8 cellular contexts compared by ENCODE assay signal in the genomic region with DNA sequence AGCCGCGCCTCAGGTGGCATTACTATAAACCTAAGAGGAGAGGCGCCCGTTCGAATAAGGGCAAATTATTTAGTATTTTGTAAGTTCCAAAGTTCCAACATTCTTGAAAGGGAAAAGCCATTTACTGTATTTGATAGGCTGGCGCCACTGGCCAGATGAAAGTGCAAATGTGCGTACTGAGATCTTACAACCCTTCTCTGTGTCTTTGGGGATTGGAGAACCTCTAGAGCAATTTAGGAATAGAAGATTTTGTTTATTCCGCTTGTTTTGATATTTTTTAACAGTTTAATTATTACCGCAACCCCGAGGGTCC. TPM values are rescaled to one million over a fixed set of nuclear protein-coding genes. Genes with fewer than 3 reads are reported as not detected.
DNase-seq lines count a peak whose midpoint lies in the region; ATAC-seq and TF ChIP-seq lines count a peak whose summit lies in the region.

No MANE protein-coding gene starts in this region.

- no peak for DNase-seq in HEK293T (ENCODE audit: extremely low spot score)
- DNase-seq in activated T-helper 2 cell treated with anti-CD3 and anti-CD28 coated beads, Interferon-gamma antibody, Interleukin-2, Interleukin-4, amounts not matched to agents 10 μg/mL and 5 μg/mL and 100 μg/mL, durations not matched to agents 14 hours and 24 hours and 36 hours (ENCODE audit: low spot score), result no peak
- no peak for DNase-seq in spleen
- no peak for DNase-seq in NCI-H446 treated with DMSO at 0.1 percent for 48 hours (lab: John Stamatoyannopoulos, UW)
- no peak for DNase-seq in NOMO-1 (lab: John Stamatoyannopoulos, UW; ENCODE audit: unreplicated experiment in 2 of 2)

- H3K36me3 ChIP-seq in iPS-18a (ENCODE audit: control insufficient read depth, low read depth, low read length) (peaks cover 3% of the 10 kb centered on the region), spleen (no peaks in the 10 kb centered on the region)

- CTCF ChIA-PET in HEK293T (lab: Yijun Ruan, JAX), result interaction anchor here (0.6 to 1.0 kb wide), 2 partner anchors 103 to 104 kb away, joined by 3 read pairs; no protein-coding TSS in a partner anchor

- H3K27me3 Mint-ChIP-seq in activated T-helper 2 cell treated with anti-CD3 and anti-CD28 coated beads, Interferon-gamma antibody, Interleukin-2, Interleukin-4, amounts not matched to agents 10 μg/mL and 5 μg/mL and 100 μg/mL, durations not matched to agents 14 hours and 24 hours and 36 hours (ENCODE audit: low read depth), result peaks cover 29% of the 10 kb centered on the region

- peak overlapping the region; percentile 66 for H3K9ac ChIP-seq in iPS-18a (ENCODE audit: low read length)

- intact Hi-C loops in activated T-helper 2 cell treated with anti-CD3 and anti-CD28 coated beads, Interferon-gamma antibody, Interleukin-2, Interleukin-4, amounts not matched to agents 10 μg/mL and 5 μg/mL and 100 μg/mL, durations not matched to agents 14 hours and 24 hours and 36 hours (cut with micrococcal nuclease), result loop anchor here (1.0 to 2.0 kb wide), 2 partner anchors 61 to 90 kb away; partner anchors contain the start of genes LAPTM4A and TTC32
- intact Hi-C loops in spleen (cut with DNase I; ENCODE audit: low total_unique reads), result no loop called here

- no peak for ATAC-seq in GM19455 (IDR thresholded peaks at IDR 0.05; ENCODE audit: unreplicated experiment)
- ATAC-seq in GM18519 (IDR thresholded peaks at IDR 0.05; ENCODE audit: low FRiP score, unreplicated experiment), result no peak

- H3K4me3 Mint-ChIP-seq in activated T-helper 2 cell treated with anti-CD3 and anti-CD28 coated beads, Interferon-gamma antibody, Interleukin-2, Interleukin-4, amounts not matched to agents 10 μg/mL and 5 μg/mL and 100 μg/mL, durations not matched to agents 14 hours and 24 hours and 36 hours (ENCODE audit: low read depth), result peak overlapping the region; percentile 87

- H3K27ac Mint-ChIP-seq in activated T-helper 2 cell treated with anti-CD3 and anti-CD28 coated beads, Interferon-gamma antibody, Interleukin-2, Interleukin-4, amounts not matched to agents 10 μg/mL and 5 μg/mL and 100 μg/mL, durations not matched to agents 14 hours and 24 hours and 36 hours, result no peak overlapping the region

- H3K27ac ChIP-seq in iPS-18a (ENCODE audit: low read length), result peak overlapping the region; percentile 42
- H3K27ac ChIP-seq in spleen, result peak overlapping the region in 7 of 8 donors; percentile 24 to 81 (median 63)

- no peak for TF ChIP-seq POLR2A in spleen (IDR thresholded peaks at IDR 0.05)

- peaks cover 19% of the 10 kb centered on the region for H3K4me1 ChIP-seq in iPS-18a (ENCODE audit: control insufficient read depth, low read depth, low read length)
- H3K4me1 ChIP-seq in spleen, result peaks cover 6 to 31% (median 21%) of the 10 kb centered on the region in 6 donors

- WGBS in spleen, 5 donors, result 23 to 30% (median 27%) methylated on average over 10 of the region's 10 CpGs

- no peak for TF ChIP-seq CTCF in spleen (IDR thresholded peaks at IDR 0.05 in 8 of 11, conservative IDR thresholded peaks at IDR 0.05 in 3 of 11)

- H3K9me3 ChIP-seq in iPS-18a (ENCODE audit: control insufficient read depth, low read depth, low read length) (no peaks in the 10 kb centered on the region), spleen (no peaks in the 10 kb centered on the region)

- H3K27me3 ChIP-seq in iPS-18a (ENCODE audit: control insufficient read depth, insufficient read depth, low read length), result no peaks in the 10 kb centered on the region
- peaks cover 0 to 24% (median 0%) of the 10 kb centered on the region in 7 donors for H3K27me3 ChIP-seq in spleen (replicated peaks in 1 of 7)

- peak overlapping the region; percentile 80 for H3K4me3 ChIP-seq in iPS-18a (ENCODE audit: low read length)
- H3K4me3 ChIP-seq in spleen, result peak overlapping the region; percentile 48 to 92 (median 76)

- peaks cover 6% of the 10 kb centered on the region for H3K9me3 Mint-ChIP-seq in activated T-helper 2 cell treated with anti-CD3 and anti-CD28 coated beads, Interferon-gamma antibody, Interleukin-2, Interleukin-4, amounts not matched to agents 10 μg/mL and 5 μg/mL and 100 μg/mL, durations not matched to agents 14 hours and 24 hours and 36 hours

- peaks cover 18% of the 10 kb centered on the region for H3K4me1 Mint-ChIP-seq in activated T-helper 2 cell treated with anti-CD3 and anti-CD28 coated beads, Interferon-gamma antibody, Interleukin-2, Interleukin-4, amounts not matched to agents 10 μg/mL and 5 μg/mL and 100 μg/mL, durations not matched to agents 14 hours and 24 hours and 36 hours (ENCODE audit: low read depth)

- POLR2A ChIA-PET in HEK293T (lab: Yijun Ruan, JAX), result interaction anchor here (1.0 to 1.5 kb wide), 4 partner anchors 10 to 90 kb away, joined by 3 to 4 read pairs (median 4); no protein-coding TSS in a partner anchor

- H3K36me3 Mint-ChIP-seq in activated T-helper 2 cell treated with anti-CD3 and anti-CD28 coated beads, Interferon-gamma antibody, Interleukin-2, Interleukin-4, amounts not matched to agents 10 μg/mL and 5 μg/mL and 100 μg/mL, durations not matched to agents 14 hours and 24 hours and 36 hours (ENCODE audit: low read depth), result peaks cover 3% of the 10 kb centered on the region

TF ChIP-seq in HEK293T, 16 proteins besides CTCF, POLR2A, EP300 and RAD21:
- TF ChIP-seq FOXA1 (IDR thresholded peaks at IDR 0.05), result no peak
- TF ChIP-seq NFRKB (IDR thresholded peaks at IDR 0.05), result no peak
- TF ChIP-seq L3MBTL2 (conservative IDR thresholded peaks at IDR 0.05), result 0 out of 2 replicates have a peak, but pooled peaks have one; percentile 18
- TF ChIP-seq CTBP1 (IDR thresholded peaks at IDR 0.05; ENCODE audit: borderline replicate concordance), result no peak
- TF ChIP-seq HDGF (IDR thresholded peaks at IDR 0.05; ENCODE audit: borderline replicate concordance), result no peak
TF ChIP-seq in HEK293T: peak in this region for 1.

RNA-seq across cellular contexts. Expression of gene WDR35, which starts 0.5 kb away (rescaled TPM):
- total RNA-seq in activated T-helper 2 cell treated with anti-CD3 and anti-CD28 coated beads, Interferon-gamma antibody, Interleukin-2, Interleukin-4, amounts not matched to agents 10 μg/mL and 5 μg/mL and 100 μg/mL, durations not matched to agents 14 hours and 24 hours and 36 hours, result 7.5 and 7.6 TPM in 2 replicates
- 1 to 10 TPM; 3.6 to 5.3 (median 4.1) TPM for total RNA-seq in spleen
- polyA plus RNA-seq in spleen, result 1 to 10 TPM; 1.7 to 2.1 (median 2.0) TPM

RNA-seq across cellular contexts. Expression of gene MATN3, which starts 22.1 kb away (rescaled TPM):
- total RNA-seq in activated T-helper 2 cell treated with anti-CD3 and anti-CD28 coated beads, Interferon-gamma antibody, Interleukin-2, Interleukin-4, amounts not matched to agents 10 μg/mL and 5 μg/mL and 100 μg/mL, durations not matched to agents 14 hours and 24 hours and 36 hours, result not detected in 2 replicates
- under 1 TPM in 4 of 7 donors, not detected in 3; 0.17 to 0.76 (median 0.48) TPM for total RNA-seq in spleen
- under 1 TPM; 0.07 to 0.24 (median 0.16) TPM for polyA plus RNA-seq in spleen
